Comparison of ENCODE assay signal across 21 cellular contexts in the genomic region with DNA sequence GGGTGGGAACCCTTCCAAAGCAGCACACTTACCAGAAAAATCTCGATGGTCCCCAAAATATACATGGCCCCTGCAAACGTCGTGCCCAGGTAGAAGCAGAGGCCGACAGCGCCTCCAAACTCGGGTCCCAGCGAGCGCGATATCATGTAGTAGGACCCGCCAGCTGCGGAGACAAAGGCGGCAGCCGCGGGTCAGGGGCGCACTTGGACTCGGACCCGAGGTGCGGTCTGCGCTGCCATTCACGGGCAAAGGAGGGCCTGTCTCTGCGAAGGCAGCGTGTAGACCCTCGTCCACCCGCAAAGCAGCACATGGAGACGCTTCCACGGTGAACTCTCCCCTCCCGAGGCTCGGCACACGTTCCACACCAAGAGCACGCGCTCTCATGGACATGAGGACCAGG. TPM values are rescaled to one million over a fixed set of nuclear protein-coding genes. Genes with fewer than 3 reads are reported as not detected.
DNase-seq lines count a peak whose midpoint lies in the region; ATAC-seq, FAIRE-seq and TF ChIP-seq lines count a peak whose summit lies in the region.
"Had no signal": no experiment of that assay in that cellular context is flagged by ENCODE, and none has a peak within 500 bp of the region (broad histone marks: within the 10 kb centered on the region; RNA-seq: fewer than 3 reads in every experiment).

No MANE protein-coding gene starts in this region.

- in situ Hi-C loops in HepG2 (cut with HindIII; ENCODE audit: extremely low pct_ligation_motif_present, low pct_unique_long_range_greater_than_20kb): no loop called here

- no peak overlapping the region for H2BK15ac ChIP-seq in neuronal stem cell (ENCODE audit: low read length)

- WGBS in HepG2 (ENCODE audit: low lambda C conversion rate): 95% methylated on average over 4 of the region's 31 CpGs
- WGBS in right lobe of liver (ENCODE audit: insufficient coverage, low coverage, low lambda C conversion rate, missing lambda C conversion rate): 91% methylated on average over 16 of the region's 31 CpGs
- no CpG with 5 or more reads among the region's 31 CpGs for WGBS in neuronal stem cell (ENCODE audit: extremely low coverage in 2 of 2, insufficient read length in 2 of 2, insufficient replicate concordance in 1 of 2), 2 donors

- peaks cover 16% of the 10 kb centered on the region for H3K79me1 ChIP-seq in neuronal stem cell (ENCODE audit: low read depth, low read length)

- H4K91ac ChIP-seq in neuronal stem cell (ENCODE audit: low read depth, low read length, poor library complexity): no peak overlapping the region

- no peaks in the 10 kb centered on the region for H3K36me3 Mint-ChIP-seq in glutamatergic neuron (ENCODE audit: unreplicated experiment)

- no peaks in the 10 kb centered on the region for H4K20me1 ChIP-seq in HepG2 (ENCODE audit: insufficient read depth, low read length)

- H3K4me3 ChIP-seq in HepG2 (replicated peaks in 1 of 3; ENCODE audit: insufficient read depth in 1 of 3, low read depth in 2 of 3, low read length in 3 of 3): no peak overlapping the region
- no peak overlapping the region for H3K4me3 ChIP-seq in right lobe of liver
- no peak overlapping the region for H3K4me3 ChIP-seq in neuronal stem cell (ENCODE audit: low read length in 2 of 2)
- H3K4me3 ChIP-seq: A549; BLaER1 treated with 17β-estradiol and CSF1 and Interleukin-3, amounts not matched to agents 10 nM and 100 nM had no signal

- TF ChIP-seq CTCF in HepG2 (CRISPR knock-in tag; IDR thresholded peaks at IDR 0.05): no peak
- no peak for TF ChIP-seq CTCF in right lobe of liver (IDR thresholded peaks at IDR 0.05)
- TF ChIP-seq CTCF in glutamatergic neuron (IDR thresholded peaks at IDR 0.05; ENCODE audit: partially characterized antibody, unreplicated experiment): no peak

- POLR2A ChIA-PET in HepG2 (lab: Yijun Ruan, JAX): no interaction called here

- H2BK5ac ChIP-seq in neuronal stem cell (ENCODE audit: low read length): no peak overlapping the region

- no peaks in the 10 kb centered on the region for H3K27me3 Mint-ChIP-seq in glutamatergic neuron (ENCODE audit: unreplicated experiment)
- H3K27me3 Mint-ChIP-seq: B cell; CD4-positive, alpha-beta T cell had no signal

- no peak overlapping the region for H3K4me3 Mint-ChIP-seq in glutamatergic neuron (ENCODE audit: unreplicated experiment)
- H3K4me3 Mint-ChIP-seq: B cell; CD4-positive, alpha-beta T cell; CD8-positive, alpha-beta T cell had no signal

- ATAC-seq in HepG2 (no peak), right lobe of liver (no peak)
- ATAC-seq: A549; CD8-positive, alpha-beta T cell had no signal

- H3K9me3 ChIP-seq in HepG2 (ENCODE audit: low read length) (no peaks in the 10 kb centered on the region), right lobe of liver (no peaks in the 10 kb centered on the region), neuronal stem cell (replicated peaks in 1 of 2; ENCODE audit: control insufficient read depth in 2 of 2, insufficient read depth in 1 of 2, low read depth in 1 of 2, low read length in 2 of 2) (no peaks in the 10 kb centered on the region)
- H3K9me3 ChIP-seq: A549; BLaER1 treated with 17β-estradiol and CSF1 and Interleukin-3, amounts not matched to agents 10 nM and 100 nM; Caco-2 had no signal

- no peak for DNase-seq in HepG2 (ENCODE audit: low spot score)
- no peak for DNase-seq in right lobe of liver
- DNase-seq in glutamatergic neuron: no peak
- no peak for DNase-seq in neuronal stem cell (ENCODE audit: low spot score)
- no peak for DNase-seq in GM19239 (ENCODE audit: insufficient read length, low spot score)
- DNase-seq in hypothalamus (lab: John Stamatoyannopoulos, UW): no peak
- DNase-seq: AML-193; Caco-2; Calu3; CD4-positive, alpha-beta T cell; CD8-positive, alpha-beta T cell; DMS79 treated with DMSO at 0.1 percent for 48 hours; GF-D8 had no signal

- H3K9ac ChIP-seq in HepG2 (ENCODE audit: insufficient read depth, low read depth, low read length): no peak overlapping the region
- peak overlapping the region; percentile 4 for H3K9ac ChIP-seq in neuronal stem cell (ENCODE audit: low read depth, low read length, poor library complexity)
- H3K9ac ChIP-seq: BLaER1 treated with 17β-estradiol and CSF1 and Interleukin-3, amounts not matched to agents 10 nM and 100 nM had no signal

- no peak overlapping the region for H2AK5ac ChIP-seq in neuronal stem cell (ENCODE audit: low read depth, low read length)

- H4K8ac ChIP-seq in neuronal stem cell (ENCODE audit: low read depth, low read length): no peak overlapping the region

- no peaks in the 10 kb centered on the region for H3K4me1 ChIP-seq in HepG2 (ENCODE audit: insufficient read depth, low read length)
- H3K4me1 ChIP-seq in right lobe of liver: peaks cover 0 to 26% (median 11%) of the 10 kb centered on the region in 4 donors
- no peaks in the 10 kb centered on the region for H3K4me1 ChIP-seq in neuronal stem cell (ENCODE audit: control insufficient read depth in 2 of 2, insufficient read depth in 1 of 2, low read depth in 1 of 2, low read length in 2 of 2)
- H3K4me1 ChIP-seq: A549, Caco-2 had no signal

- peaks cover 5% of the 10 kb centered on the region for H3K4me1 Mint-ChIP-seq in glutamatergic neuron (ENCODE audit: low read depth, unreplicated experiment)
- H3K4me1 Mint-ChIP-seq: B cell had no signal

- H3K9me3 Mint-ChIP-seq in glutamatergic neuron (ENCODE audit: unreplicated experiment): peaks cover 4% of the 10 kb centered on the region
- H3K9me3 Mint-ChIP-seq: CD4-positive, alpha-beta T cell; CD8-positive, alpha-beta T cell had no signal

- H3K4me2 ChIP-seq in HepG2 (ENCODE audit: low read depth, low read length) (no peak overlapping the region), neuronal stem cell (ENCODE audit: insufficient read depth, low read length, poor library complexity, severe bottlenecking) (no peak overlapping the region)
- H3K4me2 ChIP-seq: A549; BLaER1 treated with 17β-estradiol and CSF1 and Interleukin-3, amounts not matched to agents 10 nM and 100 nM had no signal

- no peak overlapping the region for H3K27ac ChIP-seq in HepG2 (ENCODE audit: extremely low read length, insufficient read depth, low read length)
- no peak overlapping the region for H3K27ac ChIP-seq in right lobe of liver
- H3K27ac ChIP-seq in neuronal stem cell (replicated peaks; ENCODE audit: low read length): no peak overlapping the region
- H3K27ac ChIP-seq: 22Rv1; A549; BLaER1 treated with 17β-estradiol and CSF1 and Interleukin-3, amounts not matched to agents 10 nM and 100 nM; C4-2B had no signal

- TF ChIP-seq RAD21 in HepG2 (CRISPR knock-in tag; IDR thresholded peaks at IDR 0.05): no peak

- intact Hi-C loops in HepG2 (cut with micrococcal nuclease; ENCODE audit: unreplicated experiment): no loop called here
- intact Hi-C loops in right lobe of liver (cut with DNase I): no loop called here

- H3K27ac Mint-ChIP-seq in glutamatergic neuron (ENCODE audit: unreplicated experiment): peak overlapping the region; percentile 17
- H3K27ac Mint-ChIP-seq: B cell; CD4-positive, alpha-beta T cell; CD8-positive, alpha-beta T cell had no signal

- H3K36me3 ChIP-seq in HepG2 (replicated peaks in 1 of 2; ENCODE audit: control insufficient read depth in 1 of 2, insufficient read depth in 2 of 2, low read length in 2 of 2) (peaks cover 33 to 72% of the 10 kb centered on the region in 2 experiments), right lobe of liver (peaks cover 0 to 72% (median 33%) of the 10 kb centered on the region in 4 donors), neuronal stem cell (replicated peaks in 1 of 2; ENCODE audit: control insufficient read depth in 2 of 2, insufficient read depth in 2 of 2, low read length in 2 of 2) (peaks cover 41 to 65% of the 10 kb centered on the region in 2 donors)

- FAIRE-seq in HepG2 (lab: Jason Lieb, UNC) (no peak), GM19239 (lab: Jason Lieb, UNC) (no peak)
- FAIRE-seq: A549, D721Med, G401.6, GM12891 had no signal

- CTCF ChIA-PET in HepG2 (lab: Yijun Ruan, JAX; ENCODE audit: low intra/inter-chr PET ratio, low total read pairs): no interaction called here

- peak overlapping the region; percentile 55 for H3K23ac ChIP-seq in neuronal stem cell (ENCODE audit: low read depth, low read length, poor library complexity)

- no peak overlapping the region for H3K14ac ChIP-seq in neuronal stem cell (ENCODE audit: low read length)

- peak overlapping the region; percentile 81 for H2BK120ac ChIP-seq in neuronal stem cell (ENCODE audit: low read depth, low read length)

- no peak overlapping the region for H3K18ac ChIP-seq in neuronal stem cell (ENCODE audit: low read length)

- no peak overlapping the region for H3K4ac ChIP-seq in neuronal stem cell (ENCODE audit: low read length)

- BruUV-seq in HepG2 (replicated peaks; lab: Mats Ljungman, UMichigan): no TSS peak

- H2BK12ac ChIP-seq in neuronal stem cell (ENCODE audit: low read length): no peak overlapping the region

- H2AFZ ChIP-seq in HepG2 (ENCODE audit: low read length): no peak overlapping the region
- no peak overlapping the region for H2AFZ ChIP-seq in neuronal stem cell (ENCODE audit: low read length)

- TF ChIP-seq EP300 in HepG2 (IDR thresholded peaks at IDR 0.05; ENCODE audit: low read depth in 2 of 2, low read length in 2 of 2) (no peak), HepG2 (CRISPR knock-in tag; IDR thresholded peaks at IDR 0.05; ENCODE audit: borderline replicate concordance) (no peak)

- H3K79me2 ChIP-seq in HepG2 (ENCODE audit: insufficient read depth, low read length): no peaks in the 10 kb centered on the region

- H3K27me3 ChIP-seq in HepG2 (ENCODE audit: control insufficient read depth in 1 of 2, insufficient read depth in 2 of 2, low read length in 2 of 2) (no peaks in the 10 kb centered on the region), right lobe of liver (no peaks in the 10 kb centered on the region), neuronal stem cell (ENCODE audit: control insufficient read depth in 3 of 3, insufficient read depth in 3 of 3, low read depth in 1 of 3, low read length in 3 of 3) (no peaks in the 10 kb centered on the region)
- H3K27me3 ChIP-seq: BLaER1 treated with 17β-estradiol and CSF1 and Interleukin-3, amounts not matched to agents 10 nM and 100 nM had no signal

- TF ChIP-seq POLR2A in HepG2 (IDR thresholded peaks at IDR 0.05; ENCODE audit: insufficient read depth in 1 of 2, low read depth in 2 of 2, low read length in 2 of 2) (no peak), right lobe of liver (IDR thresholded peaks at IDR 0.05) (no peak)

RNA-seq across cellular contexts. Expression of gene SLC12A7, which starts 25.0 kb away (rescaled TPM):
- total RNA-seq in HepG2 (2016; rRNA removed; fragmentation: Illumina TruSeq; extraction: Trizol): 7.4 and 14.0 TPM in 2 replicates
- 9.5 and 12.5 TPM in 2 replicates for total RNA-seq in HepG2 (2016; cell fraction: cytosol; rRNA removed; fragmentation: Illumina TruSeq; extraction: Trizol; ENCODE audit: low read depth)
- total RNA-seq in HepG2 (2016; cell fraction: insoluble cytoplasmic fraction; rRNA removed; fragmentation: Illumina TruSeq; extraction: Trizol): 5.2 and 15.7 TPM in 2 replicates
- 6.9 and 7.7 TPM in 2 replicates for total RNA-seq in HepG2 (2016; cell fraction: membrane; rRNA removed; fragmentation: Illumina TruSeq; extraction: Trizol)
- 21.8 and 25.8 TPM in 2 replicates for total RNA-seq in HepG2 (2016; cell fraction: nucleus; rRNA removed; fragmentation: Illumina TruSeq; extraction: Trizol)
- 18.5 and 25.6 TPM in 2 replicates for polyA plus RNA-seq in HepG2 (2011; rRNA removed)
- 11.8 and 15.1 TPM in 2 replicates for polyA plus RNA-seq in HepG2 (2011; cell fraction: cytosol; rRNA removed)
- 164 and 213 TPM in 2 replicates for polyA plus RNA-seq in HepG2 (2011; cell fraction: nucleus; rRNA removed)
- 28.2 and 30.9 TPM in 2 replicates for polyA plus RNA-seq in HepG2 (2012)
- 1.4 and 1.6 TPM in 2 replicates for polyA plus RNA-seq in HepG2 (2016; cell fraction: cytosol; fragmentation: Illumina TruSeq; extraction: Trizol; ENCODE audit: low read depth)
- polyA plus RNA-seq in HepG2 (2016; cell fraction: insoluble cytoplasmic fraction; fragmentation: Illumina TruSeq; extraction: Trizol; ENCODE audit: low read depth): 6.3 and 7.6 TPM in 2 replicates
- polyA plus RNA-seq in HepG2 (2016; cell fraction: membrane; fragmentation: Illumina TruSeq; extraction: Trizol; ENCODE audit: low read depth): 3.2 and 3.7 TPM in 2 replicates
- polyA plus RNA-seq in HepG2 (2016; cell fraction: nucleus; fragmentation: Illumina TruSeq; extraction: Trizol; ENCODE audit: insufficient read depth, low read depth): 88.5 and 93.5 TPM in 2 replicates
- 6.3 and 47.1 TPM in 2 replicates for polyA minus RNA-seq in HepG2 (2011; rRNA and poly(A)+ RNA removed; ENCODE audit: low replicate concordance)
- 14.7 and 16.2 TPM in 2 replicates for polyA minus RNA-seq in HepG2 (2011; cell fraction: cytosol; rRNA and poly(A)+ RNA removed)
- polyA minus RNA-seq in HepG2 (2011; cell fraction: nucleus; rRNA and poly(A)+ RNA removed): 40.3 and 44.4 TPM in 2 replicates
- total RNA-seq in right lobe of liver: 10 to 100 TPM; 38.9 to 65.2 (median 53.3) TPM
- 147 TPM for total RNA-seq in glutamatergic neuron (ENCODE audit: unreplicated experiment)
- 25.7 TPM for polyA plus RNA-seq in neuronal stem cell (2013, experiment 1 of 2)
- polyA plus RNA-seq in neuronal stem cell (2013, experiment 2 of 2): 25.0 TPM
